Comparison of ENCODE assay signal across 1 cellular context in genomic region chr17:36934144-36934758, GRCh38.
TF ChIP-seq lines count a peak whose summit lies in the region.

No MANE protein-coding gene starts in this region.

TF ChIP-seq in SK-N-SH treated with all-trans-retinoic acid at 6 μM for 48 hours, 23 proteins besides CTCF, POLR2A, EP300 and RAD21:
- TF ChIP-seq, protein P1, sequence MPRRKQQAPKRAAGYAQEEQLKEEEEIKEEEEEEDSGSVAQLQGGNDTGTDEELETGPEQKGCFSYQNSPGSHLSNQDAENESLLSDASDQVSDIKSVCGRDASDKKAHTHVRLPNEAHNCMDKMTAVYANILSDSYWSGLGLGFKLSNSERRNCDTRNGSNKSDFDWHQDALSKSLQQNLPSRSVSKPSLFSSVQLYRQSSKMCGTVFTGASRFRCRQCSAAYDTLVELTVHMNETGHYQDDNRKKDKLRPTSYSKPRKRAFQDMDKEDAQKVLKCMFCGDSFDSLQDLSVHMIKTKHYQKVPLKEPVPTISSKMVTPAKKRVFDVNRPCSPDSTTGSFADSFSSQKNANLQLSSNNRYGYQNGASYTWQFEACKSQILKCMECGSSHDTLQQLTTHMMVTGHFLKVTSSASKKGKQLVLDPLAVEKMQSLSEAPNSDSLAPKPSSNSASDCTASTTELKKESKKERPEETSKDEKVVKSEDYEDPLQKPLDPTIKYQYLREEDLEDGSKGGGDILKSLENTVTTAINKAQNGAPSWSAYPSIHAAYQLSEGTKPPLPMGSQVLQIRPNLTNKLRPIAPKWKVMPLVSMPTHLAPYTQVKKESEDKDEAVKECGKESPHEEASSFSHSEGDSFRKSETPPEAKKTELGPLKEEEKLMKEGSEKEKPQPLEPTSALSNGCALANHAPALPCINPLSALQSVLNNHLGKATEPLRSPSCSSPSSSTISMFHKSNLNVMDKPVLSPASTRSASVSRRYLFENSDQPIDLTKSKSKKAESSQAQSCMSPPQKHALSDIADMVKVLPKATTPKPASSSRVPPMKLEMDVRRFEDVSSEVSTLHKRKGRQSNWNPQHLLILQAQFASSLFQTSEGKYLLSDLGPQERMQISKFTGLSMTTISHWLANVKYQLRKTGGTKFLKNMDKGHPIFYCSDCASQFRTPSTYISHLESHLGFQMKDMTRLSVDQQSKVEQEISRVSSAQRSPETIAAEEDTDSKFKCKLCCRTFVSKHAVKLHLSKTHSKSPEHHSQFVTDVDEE (CRISPR knock-in tag; IDR thresholded peaks at IDR 0.05), result no peak
- no peak for TF ChIP-seq ARNTL (CRISPR knock-in tag; IDR thresholded peaks at IDR 0.05; ENCODE audit: borderline replicate concordance, low read depth)
